In the genomic region with DNA sequence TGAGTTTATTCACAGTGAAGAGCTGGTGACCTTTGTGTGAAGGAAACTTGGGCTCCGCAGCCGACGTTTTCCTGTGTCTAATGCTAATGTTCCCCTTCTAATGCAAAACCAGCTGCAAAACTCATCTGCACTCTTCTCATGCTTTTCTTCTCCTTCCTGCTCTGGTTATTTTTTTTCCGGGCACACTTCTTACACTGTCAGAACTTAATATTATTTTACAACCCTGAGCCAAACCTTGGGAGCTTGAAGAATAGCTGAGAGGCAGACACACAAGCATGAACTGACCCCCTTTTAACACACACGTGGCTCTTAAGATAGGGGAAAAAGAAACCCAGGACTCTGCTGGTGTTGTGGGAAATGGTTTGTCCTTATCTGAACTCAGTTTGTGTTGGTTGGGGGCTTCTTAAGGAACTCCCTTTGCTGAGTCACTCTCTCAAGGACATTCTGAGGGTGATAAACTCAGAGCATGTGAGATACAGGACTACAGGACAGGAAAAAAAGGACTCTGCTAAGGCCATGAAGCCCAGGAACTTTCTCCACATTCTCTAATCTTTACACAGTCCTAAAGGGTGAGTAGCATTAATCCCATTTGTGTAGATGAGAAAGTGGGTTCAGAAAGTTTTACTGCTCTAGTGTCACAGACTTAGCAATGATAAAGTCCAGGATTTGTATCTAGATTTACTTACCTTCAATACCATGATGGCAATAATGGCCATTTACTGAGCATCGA, we compare ENCODE assay signal across 21 cellular contexts.
A peak's percentile ranks its signal among the peaks of the same experiment; 100 is the strongest.
DNase-seq lines count a peak whose midpoint lies in the region; ATAC-seq, FAIRE-seq and TF ChIP-seq lines count a peak whose summit lies in the region.
"Had no signal": no experiment of that assay in that cellular context is flagged by ENCODE, and none has a peak within 500 bp of the region (broad histone marks: within the 10 kb centered on the region; RNA-seq: fewer than 3 reads in every experiment).

No MANE protein-coding gene starts in this region.

- POLR2A ChIA-PET in K562 (lab: Yijun Ruan, JAX) = interaction anchor here (0.7 to 2.8 kb wide), 18 partner anchors 7 to 440 kb away, joined by 3 to 10 read pairs (median 4); no protein-coding TSS in a partner anchor

- no peak overlapping the region for H3K27ac ChIP-seq in CD4-positive, CD25-positive, alpha-beta regulatory T cell (ENCODE audit: insufficient read depth, low read length, poor library complexity, severe bottlenecking)
- H3K27ac ChIP-seq in K562 (ENCODE audit: extremely low read depth, low read depth, low read length) = peak overlapping the region; percentile 90
- peak overlapping the region; percentile 33 for H3K27ac ChIP-seq in mesodermal cell (ENCODE audit: low read depth, low read length, severe bottlenecking)
- H3K27ac ChIP-seq in foreskin keratinocyte = no peak overlapping the region
- H3K27ac ChIP-seq: heart right ventricle, transverse colon had no signal

- H3K4me3 Mint-ChIP-seq in CD4-positive, CD25-positive, alpha-beta regulatory T cell = peak overlapping the region in 1 of 4 donors; percentile 24
- H3K4me3 Mint-ChIP-seq: central memory CD8-positive, alpha-beta T cell; natural killer cell treated with Interleukin-12 subunit alpha and Interleukin-12 subunit beta and Interleukin-15 and Interleukin-18, amount 100 ng/mL, for 72 hours; T-helper 17 cell had no signal

- no peaks in the 10 kb centered on the region for H3K9me1 ChIP-seq in K562 (ENCODE audit: control insufficient read depth, insufficient read depth, low read length)

- peaks cover 60% of the 10 kb centered on the region for H3K79me2 ChIP-seq in K562 (ENCODE audit: control insufficient read depth, insufficient read depth, low read length)

- TF ChIP-seq EP300 in K562 (IDR thresholded peaks at IDR 0.05; ENCODE audit: low read length) = peak; percentile 95

- H3K27me3 ChIP-seq in CD4-positive, CD25-positive, alpha-beta regulatory T cell (ENCODE audit: control insufficient read depth, insufficient read depth, low read length) = no peaks in the 10 kb centered on the region
- no peaks in the 10 kb centered on the region for H3K27me3 ChIP-seq in K562 (ENCODE audit: control insufficient read depth in 2 of 2, insufficient read depth in 2 of 2, low read length in 2 of 2)
- H3K27me3 ChIP-seq in foreskin keratinocyte = peaks cover 48% of the 10 kb centered on the region
- H3K27me3 ChIP-seq: heart right ventricle, transverse colon had no signal

- intact Hi-C loops in K562 (cut with micrococcal nuclease) = loop anchor here (2.0 to 10.0 kb wide), 5 partner anchors 99 to 440 kb away; partner anchors contain the start of gene TRIB2

- peaks cover under 1% of the 10 kb centered on the region for H3K4me1 ChIP-seq in CD4-positive, CD25-positive, alpha-beta regulatory T cell (ENCODE audit: control insufficient read depth, insufficient read depth, low read length, poor library complexity, severe bottlenecking)
- H3K4me1 ChIP-seq in K562 (replicated peaks in 1 of 2; ENCODE audit: control insufficient read depth in 2 of 2, insufficient read depth in 2 of 2, low read length in 2 of 2) (peaks cover 0 to 6% of the 10 kb centered on the region in 2 experiments; a peak in 2 of 5 replicates), mesodermal cell (ENCODE audit: control insufficient read depth, insufficient read depth, low read length, poor library complexity, severe bottlenecking) (peaks cover 5% of the 10 kb centered on the region), foreskin keratinocyte (no peaks in the 10 kb centered on the region)

- in situ Hi-C loops in K562 (cut with MboI) = no loop called here

- H3K36me3 Mint-ChIP-seq in CD4-positive, CD25-positive, alpha-beta regulatory T cell = no peaks in the 10 kb centered on the region
- H3K36me3 Mint-ChIP-seq: natural killer cell treated with Interleukin-12 subunit alpha and Interleukin-12 subunit beta and Interleukin-15 and Interleukin-18, amount 100 ng/mL, for 72 hours had no signal

- no peaks in the 10 kb centered on the region for H3K9me3 Mint-ChIP-seq in CD4-positive, CD25-positive, alpha-beta regulatory T cell
- H3K9me3 Mint-ChIP-seq: central memory CD8-positive, alpha-beta T cell; natural killer cell treated with Interleukin-12 subunit alpha and Interleukin-12 subunit beta and Interleukin-15 and Interleukin-18, amount 100 ng/mL, for 72 hours had no signal

- 2% methylated on average over 6 of the region's 6 CpGs for WGBS in K562 (ENCODE audit: insufficient coverage, low coverage, missing lambda C conversion rate)
- WGBS in mesodermal cell (ENCODE audit: insufficient coverage in 2 of 2), 2 experiments = 47 to 82% methylated on average over 3 to 4 of the region's 6 CpGs

- TF ChIP-seq RAD21 in K562 (CRISPR knock-in tag; conservative IDR thresholded peaks at IDR 0.05 in 1 of 2, IDR thresholded peaks at IDR 0.05 in 1 of 2) = peak in 1 of 2 experiments; percentile 29; a peak in 2 of 4 replicates

- H3K27ac Mint-ChIP-seq in CD4-positive, CD25-positive, alpha-beta regulatory T cell = peak overlapping the region in 2 of 3 donors; percentile 26 to 42
- H3K27ac Mint-ChIP-seq: activated T-helper 2 cell treated with anti-CD3 and anti-CD28 coated beads, Interferon-gamma antibody, Interleukin-2, Interleukin-4, amounts not matched to agents 10 μg/mL and 5 μg/mL and 100 μg/mL, durations not matched to agents 14 hours and 24 hours and 36 hours; natural killer cell treated with Interleukin-12 subunit alpha and Interleukin-12 subunit beta and Interleukin-15 and Interleukin-18, amount 100 ng/mL, for 72 hours; T-helper 17 cell had no signal

- H3K36me3 ChIP-seq in CD4-positive, CD25-positive, alpha-beta regulatory T cell (ENCODE audit: control insufficient read depth, insufficient read depth, low read length) = no peaks in the 10 kb centered on the region
- H3K36me3 ChIP-seq in K562 (ENCODE audit: control insufficient read depth, insufficient read depth, low read length) (no peaks in the 10 kb centered on the region), mesodermal cell (ENCODE audit: control insufficient read depth, insufficient read depth, low read length) (no peaks in the 10 kb centered on the region)
- H3K36me3 ChIP-seq: heart right ventricle, transverse colon had no signal

- BruUV-seq in K562 (replicated peaks; lab: Mats Ljungman, UMichigan) = no TSS peak

- no peak for DNase-seq in CD4-positive, CD25-positive, alpha-beta regulatory T cell
- peak; percentile 11 for DNase-seq in NCI-H2227 (lab: John Stamatoyannopoulos, UW; ENCODE audit: unreplicated experiment)
- peak; percentile 81 to 96 (median 87) for DNase-seq in K562 (ENCODE audit: extremely low read depth in 1 of 4, low spot score in 3 of 4)
- no peak for DNase-seq in foreskin keratinocyte
- no peak for DNase-seq in cerebellum (ENCODE audit: low spot score)
- DNase-seq: activated CD4-positive, CD25-positive, alpha-beta regulatory T cell; amniotic stem cell; effector CD8-positive, alpha-beta T cell; heart right ventricle; mammary epithelial cell; NCI-H187; NCI-H510A; SIG-M5; T-helper 17 cell; transverse colon had no signal

- H3K9me3 ChIP-seq in CD4-positive, CD25-positive, alpha-beta regulatory T cell (ENCODE audit: control insufficient read depth in 2 of 2, low read length in 2 of 2) = no peaks in the 10 kb centered on the region
- H3K9me3 ChIP-seq in K562 (replicated peaks; ENCODE audit: control insufficient read depth, insufficient read depth, low read depth, low read length) (no peaks in the 10 kb centered on the region), mesodermal cell (ENCODE audit: control insufficient read depth, low read length) (no peaks in the 10 kb centered on the region)
- H3K9me3 ChIP-seq: heart right ventricle, transverse colon had no signal

- no peaks in the 10 kb centered on the region for H4K20me1 ChIP-seq in K562 (replicated peaks; ENCODE audit: control insufficient read depth, insufficient read depth, low read length)

- peak overlapping the region; percentile 90 to 94 for H3K9ac ChIP-seq in K562 (ENCODE audit: insufficient read depth in 1 of 2, low read depth in 2 of 2, low read length in 2 of 2)

- peak overlapping the region; percentile 51 for H2AFZ ChIP-seq in K562 (ENCODE audit: low read depth, low read length)

- H3K4me3 ChIP-seq in CD4-positive, CD25-positive, alpha-beta regulatory T cell (ENCODE audit: low read depth, low read length) = no peak overlapping the region
- H3K4me3 ChIP-seq in K562 = peak overlapping the region; percentile 39
- no peak overlapping the region for H3K4me3 ChIP-seq in mesodermal cell (ENCODE audit: extremely low read depth, insufficient read depth, low read length, poor library complexity, severe bottlenecking)
- H3K4me3 ChIP-seq: heart right ventricle, transverse colon had no signal

- TF ChIP-seq CTCF in K562 (IDR thresholded peaks at IDR 0.05 in 2 of 3, conservative IDR thresholded peaks at IDR 0.05 in 1 of 3; ENCODE audit: insufficient read depth in 2 of 3, low read depth in 1 of 3, low read length in 3 of 3) = no peak
- no peak for TF ChIP-seq CTCF in foreskin keratinocyte (conservative IDR thresholded peaks at IDR 0.05)

- TF ChIP-seq POLR2A in K562 (conservative IDR thresholded peaks at IDR 0.05) = peak; percentile 85

- CTCF ChIA-PET in K562 (lab: Yijun Ruan, JAX; ENCODE audit: low intra/inter-chr PET ratio) = interaction anchor here (0.6 kb wide), 2 partner anchors 107 to 194 kb away, joined by 3 to 4 read pairs; no protein-coding TSS in a partner anchor

- no peak for ATAC-seq in CD4-positive, CD25-positive, alpha-beta regulatory T cell (ENCODE audit: low read depth in 2 of 2)
- ATAC-seq in K562 (peak; percentile 78), foreskin keratinocyte (no peak), GM18498 (IDR thresholded peaks at IDR 0.05; ENCODE audit: unreplicated experiment) (no peak), HG02981 (IDR thresholded peaks at IDR 0.05; ENCODE audit: unreplicated experiment) (no peak)
- ATAC-seq: natural killer cell treated with Interleukin-12 subunit alpha and Interleukin-12 subunit beta and Interleukin-15 and Interleukin-18, amount 100 ng/mL, for 72 hours; T-helper 17 cell had no signal

- H3K4me2 ChIP-seq in K562 (ENCODE audit: insufficient read depth, low read length) = peak overlapping the region; percentile 89

- no peaks in the 10 kb centered on the region for H3K27me3 Mint-ChIP-seq in CD4-positive, CD25-positive, alpha-beta regulatory T cell
- H3K27me3 Mint-ChIP-seq: T-helper 17 cell had no signal

- FAIRE-seq in K562 (lab: Jason Lieb, UNC) = peak; percentile 97

- peaks cover 3 to 20% (median 13%) of the 10 kb centered on the region in 4 donors for H3K4me1 Mint-ChIP-seq in CD4-positive, CD25-positive, alpha-beta regulatory T cell
- H3K4me1 Mint-ChIP-seq: central memory CD8-positive, alpha-beta T cell had no signal

TF ChIP-seq in K562, 482 proteins besides CTCF, POLR2A, EP300 and RAD21 (continues in another document):
- peak in 1 of 2 experiments; percentile 59; a peak in 1 of 4 replicates for TF ChIP-seq SIN3A (IDR thresholded peaks at IDR 0.05; ENCODE audit: borderline replicate concordance in 2 of 2, control insufficient read depth in 1 of 2, low read depth in 2 of 2, low read length in 2 of 2)
- TF ChIP-seq ZNF133 (CRISPR knock-in tag; IDR thresholded peaks at IDR 0.05) = no peak
- TF ChIP-seq TAF15 (IDR thresholded peaks at IDR 0.05; ENCODE audit: low read depth, low read length) = no peak

Comparison
In these comparisons a context has a peak if more than half of its experiments do, and no peak if none do; other contexts are left out.
1. DNase-seq: peak in NCI-H2227 (single experiment) and K562 (4 of 4); none in CD4-positive, CD25-positive, alpha-beta regulatory T cell (0 of 3), foreskin keratinocyte (0 of 2) and cerebellum (single experiment).
2. H3K27ac ChIP-seq: peak in K562 (single experiment) and mesodermal cell (single experiment); none in CD4-positive, CD25-positive, alpha-beta regulatory T cell (single experiment) and foreskin keratinocyte (single experiment).